ENCODE assay signal across 25 cellular contexts in genomic region chr10:52284416-52285013, GRCh38. TPM values are rescaled to one million over a fixed set of nuclear protein-coding genes. Genes with fewer than 3 reads are reported as not detected.
DNase-seq lines count a peak whose midpoint lies in the region; ATAC-seq, FAIRE-seq and TF ChIP-seq lines count a peak whose summit lies in the region.
"Had no signal": no experiment of that assay in that cellular context is flagged by ENCODE, and none has a peak within 500 bp of the region (broad histone marks: within the 10 kb centered on the region; RNA-seq: fewer than 3 reads in every experiment).

No MANE protein-coding gene starts in this region.

- intact Hi-C loops in MCF 10A (cut with micrococcal nuclease), result no loop called here

- BruUV-seq in MCF 10A (replicated peaks; lab: Mats Ljungman, UMichigan), result no TSS peak

- H3K27ac Mint-ChIP-seq in activated CD4-positive, alpha-beta memory T cell treated with anti-CD3 and anti-CD28 coated beads, Interleukin-2, amount 10 ng/mL, durations not matched to agents 7 days and 5 days, result no peak overlapping the region
- no peak overlapping the region for H3K27ac Mint-ChIP-seq in MCF 10A (ENCODE audit: low read depth, unreplicated experiment)
- H3K27ac Mint-ChIP-seq: activated CD8-positive, alpha-beta T cell treated with anti-CD3 and anti-CD28 coated beads for 36 hours; progenitor cell of endocrine pancreas; stimulated activated naive CD8-positive, alpha-beta T cell treated with anti-CD3 and anti-CD28 coated beads, Interleukin-15, Interleukin-2, amounts not matched to agents 100 ng/mL and 50 ng/mL, for 24 hours had no signal

- DNase-seq in astrocyte of the hippocampus (ENCODE audit: low read depth, low spot score) (peak; percentile 25), urothelium cell line (ENCODE audit: low spot score) (no peak), GF-D8 (lab: John Stamatoyannopoulos, UW) (no peak), MCF 10A (ENCODE audit: unreplicated experiment) (no peak)
- DNase-seq in activated CD4-positive, alpha-beta memory T cell treated with anti-CD3 and anti-CD28 coated beads, Interleukin-2, amount 10 ng/mL, durations not matched to agents 7 days and 5 days, result no peak
- DNase-seq: activated CD8-positive, alpha-beta T cell treated with anti-CD3 and anti-CD28 coated beads for 36 hours; activated gamma-delta T cell treated with Interleukin-2 at 50 U/mL for 16 hours; adrenal gland; cortex of kidney; DMS79 treated with DMSO at 0.1 percent for 48 hours; glutamatergic neuron; left colon; NCI-H1105; NCI-H2081; NCI-H510A treated with DMSO at 0.1 percent for 48 hours; T-helper 9 cell; upper lobe of right lung had no signal

- H3K4me1 Mint-ChIP-seq in activated CD4-positive, alpha-beta memory T cell treated with anti-CD3 and anti-CD28 coated beads, Interleukin-2, amount 10 ng/mL, durations not matched to agents 7 days and 5 days, result no peaks in the 10 kb centered on the region
- H3K4me1 Mint-ChIP-seq in MCF 10A (ENCODE audit: insufficient read depth, unreplicated experiment), result peaks cover 9% of the 10 kb centered on the region
- H3K4me1 Mint-ChIP-seq: neural crest cell had no signal

- peak; percentile 81 for ATAC-seq in GM19043 (IDR thresholded peaks at IDR 0.05; ENCODE audit: low read depth, unreplicated experiment)
- peak; percentile 76 for ATAC-seq in HG02981 (IDR thresholded peaks at IDR 0.05; ENCODE audit: unreplicated experiment)
- ATAC-seq: activated CD8-positive, alpha-beta T cell treated with anti-CD3 and anti-CD28 coated beads for 36 hours; left colon; upper lobe of right lung had no signal

- H3K4me3 Mint-ChIP-seq in activated CD4-positive, alpha-beta memory T cell treated with anti-CD3 and anti-CD28 coated beads, Interleukin-2, amount 10 ng/mL, durations not matched to agents 7 days and 5 days, result no peak overlapping the region
- H3K4me3 Mint-ChIP-seq in MCF 10A (ENCODE audit: unreplicated experiment), result no peak overlapping the region
- H3K4me3 Mint-ChIP-seq: activated CD8-positive, alpha-beta T cell treated with anti-CD3 and anti-CD28 coated beads for 36 hours; neural crest cell; stimulated activated naive CD8-positive, alpha-beta T cell treated with anti-CD3 and anti-CD28 coated beads, Interleukin-15, Interleukin-2, amounts not matched to agents 100 ng/mL and 50 ng/mL, for 24 hours had no signal

- H3K36me3 Mint-ChIP-seq in activated CD4-positive, alpha-beta memory T cell treated with anti-CD3 and anti-CD28 coated beads, Interleukin-2, amount 10 ng/mL, durations not matched to agents 7 days and 5 days (ENCODE audit: low read depth), result no peaks in the 10 kb centered on the region
- no peaks in the 10 kb centered on the region for H3K36me3 Mint-ChIP-seq in MCF 10A (ENCODE audit: insufficient read depth, unreplicated experiment)

- H3K27me3 Mint-ChIP-seq in activated CD4-positive, alpha-beta memory T cell treated with anti-CD3 and anti-CD28 coated beads, Interleukin-2, amount 10 ng/mL, durations not matched to agents 7 days and 5 days, result no peaks in the 10 kb centered on the region
- no peaks in the 10 kb centered on the region for H3K27me3 Mint-ChIP-seq in MCF 10A (ENCODE audit: insufficient read depth, unreplicated experiment)
- H3K27me3 Mint-ChIP-seq: activated CD8-positive, alpha-beta T cell treated with anti-CD3 and anti-CD28 coated beads for 36 hours; progenitor cell of endocrine pancreas had no signal

- FAIRE-seq in urothelium cell line (lab: Jason Lieb, UNC), result peak; percentile 76
- FAIRE-seq: bronchial epithelial cell, GM18507, HTR-8/SVneo had no signal

- no peak for TF ChIP-seq CTCF in MCF 10A (IDR thresholded peaks at IDR 0.05; ENCODE audit: unreplicated experiment)

- POLR2A ChIA-PET in activated CD4-positive, alpha-beta memory T cell treated with anti-CD3 and anti-CD28 coated beads, Interleukin-2, amount 10 ng/mL, durations not matched to agents 7 days and 5 days (lab: Charles Lee), result no interaction called here
- POLR2A ChIA-PET in MCF 10A (lab: Yijun Ruan, JAX), result interaction anchor here (0.9 kb wide), 1 partner anchor 51 kb away, joined by 4 read pairs; no protein-coding TSS in a partner anchor

- no peaks in the 10 kb centered on the region for H3K9me3 Mint-ChIP-seq in activated CD4-positive, alpha-beta memory T cell treated with anti-CD3 and anti-CD28 coated beads, Interleukin-2, amount 10 ng/mL, durations not matched to agents 7 days and 5 days
- no peaks in the 10 kb centered on the region for H3K9me3 Mint-ChIP-seq in MCF 10A (ENCODE audit: unreplicated experiment)
- H3K9me3 Mint-ChIP-seq: activated CD8-positive, alpha-beta T cell treated with anti-CD3 and anti-CD28 coated beads for 36 hours; neural crest cell; stimulated activated naive CD8-positive, alpha-beta T cell treated with anti-CD3 and anti-CD28 coated beads, Interleukin-15, Interleukin-2, amounts not matched to agents 100 ng/mL and 50 ng/mL, for 24 hours had no signal

- CTCF ChIA-PET in activated CD4-positive, alpha-beta memory T cell treated with anti-CD3 and anti-CD28 coated beads, Interleukin-2, amount 10 ng/mL, durations not matched to agents 7 days and 5 days (lab: Charles Lee), result no interaction called here
- CTCF ChIA-PET in MCF 10A (lab: Yijun Ruan, JAX), result no interaction called here

RNA-seq across cellular contexts. Expression of gene DKK1, which starts 29.6 kb away (rescaled TPM):
- total RNA-seq in activated CD4-positive, alpha-beta memory T cell treated with anti-CD3 and anti-CD28 coated beads, Interleukin-2, amount 10 ng/mL, durations not matched to agents 7 days and 5 days, result not detected
- 31.8 and 37.4 TPM in 2 replicates for total RNA-seq in MCF 10A (2022)
- total RNA-seq: activated CD8-positive, alpha-beta T cell treated with anti-CD3 and anti-CD28 coated beads for 36 hours had no signal

Comparison
In these comparisons a context has a peak if more than half of its experiments do, and no peak if none do; other contexts are left out.
1. RNA of gene DKK1, which starts 29.6 kb away (total RNA-seq): 31.8 to 37.4 TPM in MCF 10A; not detected in activated CD4-positive, alpha-beta memory T cell treated with anti-CD3 and anti-CD28 coated beads, Interleukin-2, amount 10 ng/mL, durations not matched to agents 7 days and 5 days; every median in the first group is over 10 times any median in the second.